1 cellular context compared by ENCODE assay signal in genomic region chr5:125200842-125201373, GRCh38.
TF ChIP-seq lines count a peak whose summit lies in the region.

No MANE protein-coding gene starts in this region.

TF ChIP-seq in IMR-90, 13 proteins besides CTCF, POLR2A, EP300 and RAD21 (continued from another document):
- TF ChIP-seq USF2 (IDR thresholded peaks at IDR 0.05; ENCODE audit: low read depth, low read length) = no peak
TF ChIP-seq in IMR-90: peak in this region for 0.
